In the genomic region with DNA sequence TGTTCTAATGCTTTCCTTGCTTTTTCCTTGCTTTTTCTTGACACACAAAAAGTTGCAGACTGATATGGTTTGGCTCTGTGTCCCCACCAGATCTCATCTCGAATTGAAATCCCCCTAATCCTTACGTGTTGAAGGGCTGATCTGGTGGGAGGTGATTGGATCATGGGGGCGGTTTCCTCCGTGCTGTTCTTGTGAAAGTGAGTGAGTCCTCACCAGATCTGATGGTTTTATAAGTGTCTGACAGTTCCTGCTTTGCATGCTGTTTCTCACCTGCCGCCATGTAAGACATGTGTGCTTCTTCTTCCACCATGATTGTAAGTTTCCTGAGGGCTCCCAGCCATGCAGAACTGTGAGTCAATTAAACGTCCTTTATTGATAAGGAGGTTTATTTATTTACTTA, we compare ENCODE assay signal across 23 cellular contexts. TPM values are rescaled to one million over a fixed set of nuclear protein-coding genes. Genes with fewer than 3 reads are reported as not detected.
DNase-seq lines count a peak whose midpoint lies in the region; ATAC-seq, FAIRE-seq and TF ChIP-seq lines count a peak whose summit lies in the region.
"Had no signal": no experiment of that assay in that cellular context is flagged by ENCODE, and none has a peak within 500 bp of the region (broad histone marks: within the 10 kb centered on the region; RNA-seq: fewer than 3 reads in every experiment).

No MANE protein-coding gene starts in this region.

- H3K4me3 ChIP-seq in WERI-Rb-1 (ENCODE audit: low read depth, low read length): no peak overlapping the region
- H3K4me3 ChIP-seq in left lung: no peak overlapping the region
- H3K4me3 ChIP-seq: BLaER1, HAP-1 had no signal

- H3K27me3 ChIP-seq in WERI-Rb-1 (ENCODE audit: insufficient read depth, low read depth, severe bottlenecking) (no peaks in the 10 kb centered on the region), left lung (no peaks in the 10 kb centered on the region)
- H3K27me3 ChIP-seq: BLaER1 had no signal

- H3K27ac ChIP-seq in WERI-Rb-1 (no peak overlapping the region), left lung (no peak overlapping the region)
- H3K27ac ChIP-seq: 22Rv1, BLaER1, C4-2B had no signal

- peaks cover 22% of the 10 kb centered on the region for H3K27me3 Mint-ChIP-seq in activated naive CD4-positive, alpha-beta T cell treated with anti-CD3 and anti-CD28 coated beads, Interleukin-2, amount 50 U/mL, for 24 hours
- peaks cover 20% of the 10 kb centered on the region for H3K27me3 Mint-ChIP-seq in chondrocyte (ENCODE audit: low read depth)

- H3K36me3 ChIP-seq in WERI-Rb-1 (no peaks in the 10 kb centered on the region), left lung (no peaks in the 10 kb centered on the region)
- H3K36me3 ChIP-seq: BLaER1, HAP-1 had no signal

- peak; percentile 59 for FAIRE-seq in HTR-8/SVneo (lab: Jason Lieb, UNC)
- FAIRE-seq: A204.1, GM12891, GM18507, H54 had no signal

- H3K9me3 ChIP-seq in WERI-Rb-1 (ENCODE audit: severe bottlenecking) (no peaks in the 10 kb centered on the region), left lung (no peaks in the 10 kb centered on the region)
- H3K9me3 ChIP-seq: BLaER1, HAP-1 had no signal

- no peaks in the 10 kb centered on the region for H3K4me1 ChIP-seq in left lung
- H3K4me1 ChIP-seq: BLaER1, HAP-1 had no signal

- no peak for TF ChIP-seq CTCF in WERI-Rb-1 (IDR thresholded peaks at IDR 0.05; ENCODE audit: low read depth, low read length)
- no peak for TF ChIP-seq CTCF in chondrocyte (IDR thresholded peaks at IDR 0.05)
- no peak for TF ChIP-seq CTCF in left lung (IDR thresholded peaks at IDR 0.05)

- H3K27ac Mint-ChIP-seq in activated naive CD4-positive, alpha-beta T cell treated with anti-CD3 and anti-CD28 coated beads, Interleukin-2, amount 50 U/mL, for 24 hours: peak overlapping the region; percentile 6
- H3K27ac Mint-ChIP-seq in chondrocyte (ENCODE audit: unreplicated experiment): no peak overlapping the region
- H3K27ac Mint-ChIP-seq: B cell; CD4-positive, CD25-positive, alpha-beta regulatory T cell; CD8-positive, alpha-beta memory T cell; HFFc6 had no signal

- no peaks in the 10 kb centered on the region for H3K9me3 Mint-ChIP-seq in activated naive CD4-positive, alpha-beta T cell treated with anti-CD3 and anti-CD28 coated beads, Interleukin-2, amount 50 U/mL, for 24 hours
- H3K9me3 Mint-ChIP-seq in chondrocyte (ENCODE audit: low read depth): peaks cover 6% of the 10 kb centered on the region
- H3K9me3 Mint-ChIP-seq: HFFc6 had no signal

- H3K4me3 Mint-ChIP-seq in activated naive CD4-positive, alpha-beta T cell treated with anti-CD3 and anti-CD28 coated beads, Interleukin-2, amount 50 U/mL, for 24 hours: no peak overlapping the region
- H3K4me3 Mint-ChIP-seq in chondrocyte (ENCODE audit: unreplicated experiment): no peak overlapping the region
- H3K4me3 Mint-ChIP-seq: B cell; CD4-positive, CD25-positive, alpha-beta regulatory T cell; CD8-positive, alpha-beta memory T cell; HFFc6 had no signal

- ATAC-seq in left lung: no peak

- no peaks in the 10 kb centered on the region for H3K36me3 Mint-ChIP-seq in activated naive CD4-positive, alpha-beta T cell treated with anti-CD3 and anti-CD28 coated beads, Interleukin-2, amount 50 U/mL, for 24 hours
- no peaks in the 10 kb centered on the region for H3K36me3 Mint-ChIP-seq in chondrocyte (ENCODE audit: low read depth)
- H3K36me3 Mint-ChIP-seq: CD4-positive, CD25-positive, alpha-beta regulatory T cell had no signal

- no peak for DNase-seq in activated naive CD4-positive, alpha-beta T cell treated with Interleukin-2 at 50 U/mL for 16 hours
- DNase-seq in HTR-8/SVneo (ENCODE audit: insufficient read length, low spot score) (no peak), WERI-Rb-1 (peak; percentile 44), chondrocyte (ENCODE audit: low spot score) (no peak), left lung (no peak), NCI-H2081 treated with DMSO at 0.1 percent for 48 hours (lab: John Stamatoyannopoulos, UW) (no peak)
- DNase-seq: CD4-positive, CD25-positive, alpha-beta regulatory T cell; CD8-positive, alpha-beta memory T cell; DMS53; DMS79 treated with DMSO at 0.1 percent for 48 hours; GF-D8; GOT3; HFFc6 had no signal

- intact Hi-C loops in left lung (cut with DNase I): no loop called here

- no peaks in the 10 kb centered on the region for H3K4me1 Mint-ChIP-seq in activated naive CD4-positive, alpha-beta T cell treated with anti-CD3 and anti-CD28 coated beads, Interleukin-2, amount 50 U/mL, for 24 hours
- H3K4me1 Mint-ChIP-seq in chondrocyte (ENCODE audit: low read depth): no peaks in the 10 kb centered on the region
- H3K4me1 Mint-ChIP-seq: B cell; CD4-positive, CD25-positive, alpha-beta regulatory T cell; CD8-positive, alpha-beta memory T cell had no signal

RNA-seq across cellular contexts. Expression of a gene that starts 11.3 kb away (rescaled TPM):
- 0.15 to 0.85 TPM in 2 of 3 replicates, not detected in the other for total RNA-seq in chondrocyte
- 1 to 10 TPM; 1.8 to 3.4 TPM for total RNA-seq in left lung
- total RNA-seq: B cell; CD4-positive, CD25-positive, alpha-beta regulatory T cell had no signal

RNA-seq across cellular contexts. Expression of a gene that starts 11.6 kb away (rescaled TPM):
- 9.5 to 20.8 TPM (median 10.4 TPM) in 3 replicates for total RNA-seq in chondrocyte
- 10 to 100 TPM; 11.0 to 13.4 TPM for total RNA-seq in left lung
